27 cellular contexts compared by ENCODE assay signal in genomic region chr10:75616076-75616475, GRCh38.
A peak's percentile ranks its signal among the peaks of the same experiment; 100 is the strongest.
DNase-seq lines count a peak whose midpoint lies in the region; ATAC-seq, FAIRE-seq and TF ChIP-seq lines count a peak whose summit lies in the region.
"Had no signal": no experiment of that assay in that cellular context is flagged by ENCODE, and none has a peak within 500 bp of the region (broad histone marks: within the 10 kb centered on the region; RNA-seq: fewer than 3 reads in every experiment).

No MANE protein-coding gene starts in this region.

- H3K4me1 ChIP-seq in HEK293 (ENCODE audit: control insufficient read depth, insufficient read depth, low read length) (peaks cover 16% of the 10 kb centered on the region), small intestine (ENCODE audit: control insufficient read depth in 2 of 2, insufficient read depth in 1 of 2, low read depth in 1 of 2, low read length in 1 of 2) (peaks cover 0 to 11% of the 10 kb centered on the region in 2 donors)
- H3K4me1 ChIP-seq: BE2C, BLaER1 had no signal

- no peaks in the 10 kb centered on the region for H3K36me3 Mint-ChIP-seq in naive thymus-derived CD8-positive, alpha-beta T cell
- H3K36me3 Mint-ChIP-seq: CD4-positive, alpha-beta memory T cell; CD4-positive, CD25-positive, alpha-beta regulatory T cell; CD8-positive, alpha-beta memory T cell had no signal

- no peaks in the 10 kb centered on the region for H3K9me3 Mint-ChIP-seq in naive thymus-derived CD8-positive, alpha-beta T cell

- H3K4me3 ChIP-seq in HEK293 (ENCODE audit: low read depth, low read length) (no peak overlapping the region), small intestine (ENCODE audit: low read depth in 1 of 2, low read length in 2 of 2) (no peak overlapping the region)
- H3K4me3 ChIP-seq: BLaER1, GM12878 had no signal

- H3K4me1 Mint-ChIP-seq in naive thymus-derived CD8-positive, alpha-beta T cell = peaks cover 0 to 5% (median under 1%) of the 10 kb centered on the region in 4 donors
- H3K4me1 Mint-ChIP-seq: CD4-positive, alpha-beta memory T cell; CD4-positive, CD25-positive, alpha-beta regulatory T cell; CD8-positive, alpha-beta memory T cell had no signal

- no peaks in the 10 kb centered on the region for H3K27me3 ChIP-seq in small intestine (ENCODE audit: control insufficient read depth in 2 of 2, insufficient read depth in 2 of 2, low read length in 2 of 2)
- H3K27me3 ChIP-seq: BE2C, BLaER1 had no signal

- DNase-seq in NCI-H2171 treated with DMSO at 0.1 percent for 48 hours (lab: John Stamatoyannopoulos, UW) = peak; percentile 36
- no peak for DNase-seq in NCI-H2171 (lab: John Stamatoyannopoulos, UW)
- DNase-seq in NCI-H82 (lab: John Stamatoyannopoulos, UW) = peak; percentile 33
- DNase-seq in NCI-H82 treated with DMSO at 0.1 percent for 48 hours (lab: John Stamatoyannopoulos, UW; ENCODE audit: unreplicated experiment) = no peak
- peak; percentile 34 for DNase-seq in small intestine
- DNase-seq in naive thymus-derived CD8-positive, alpha-beta T cell = no peak
- DNase-seq: 8988T; ACHN; BE2C; C1 segment of cervical spinal cord; CD4-positive, alpha-beta memory T cell; CD4-positive, CD25-positive, alpha-beta regulatory T cell; CD8-positive, alpha-beta memory T cell; COR-L47; DMS153; DMS53; DMS79; DND-41; EL; GDM1 had no signal

- POLR2A ChIA-PET in HEK293 (lab: Yijun Ruan, JAX) = no interaction called here
- POLR2A ChIA-PET in naive thymus-derived CD8-positive, alpha-beta T cell (lab: Charles Lee) = no interaction called here

- no peak overlapping the region for H3K4me3 Mint-ChIP-seq in naive thymus-derived CD8-positive, alpha-beta T cell
- H3K4me3 Mint-ChIP-seq: CD14-positive monocyte; CD4-positive, alpha-beta memory T cell; CD4-positive, CD25-positive, alpha-beta regulatory T cell; CD8-positive, alpha-beta memory T cell had no signal

- peaks cover 4 to 21% (median 14%) of the 10 kb centered on the region in 5 donors for H3K27me3 Mint-ChIP-seq in naive thymus-derived CD8-positive, alpha-beta T cell

- H3K36me3 ChIP-seq in HEK293 (ENCODE audit: control insufficient read depth in 2 of 2, insufficient read depth in 1 of 2, low read length in 2 of 2) (no peaks in the 10 kb centered on the region), small intestine (ENCODE audit: control insufficient read depth in 2 of 2, insufficient read depth in 2 of 2, low read length in 2 of 2) (no peaks in the 10 kb centered on the region)
- H3K36me3 ChIP-seq: BE2C, BLaER1 had no signal

- 84 to 92% (median 89%) methylated on average over 3 of the region's 3 CpGs for WGBS in small intestine, 3 donors

- TF ChIP-seq CTCF in HEK293 (tag by site-specific recombination; IDR thresholded peaks at IDR 0.05) = no peak

- H3K27ac Mint-ChIP-seq in naive thymus-derived CD8-positive, alpha-beta T cell = no peak overlapping the region
- H3K27ac Mint-ChIP-seq: CD4-positive, alpha-beta memory T cell; CD4-positive, CD25-positive, alpha-beta regulatory T cell; CD8-positive, alpha-beta memory T cell had no signal

- H3K27ac ChIP-seq in HEK293 (ENCODE audit: extremely low read depth, low read depth, low read length) = no peak overlapping the region
- no peak overlapping the region for H3K27ac ChIP-seq in small intestine (ENCODE audit: low read depth in 1 of 2, low read length in 1 of 2)
- H3K27ac ChIP-seq: BLaER1 had no signal

- H3K9me3 ChIP-seq in HEK293 (ENCODE audit: control insufficient read depth, insufficient read depth, low read depth, low read length) (no peaks in the 10 kb centered on the region), small intestine (ENCODE audit: control insufficient read depth, low read depth) (no peaks in the 10 kb centered on the region)
- H3K9me3 ChIP-seq: BE2C, BLaER1 had no signal

- CTCF ChIA-PET in HEK293 (lab: Yijun Ruan, JAX) = interaction anchor here (0.5 kb wide), 1 partner anchor 1068 kb away, joined by 3 read pairs; no protein-coding TSS in a partner anchor

- ATAC-seq in naive thymus-derived CD8-positive, alpha-beta T cell = no peak
- no peak for ATAC-seq in GM18907 (IDR thresholded peaks at IDR 0.05; ENCODE audit: unreplicated experiment)
- ATAC-seq: GM12878 had no signal

- no peak for FAIRE-seq in small intestine (lab: Jason Lieb, UNC)
- FAIRE-seq: A204.1, GM12878, GM12892 had no signal

TF ChIP-seq in HEK293, 187 proteins besides CTCF, POLR2A, EP300 and RAD21:
- TF ChIP-seq HIC1 (tag by site-specific recombination; IDR thresholded peaks at IDR 0.05) (no peak), INSM2 (tag by site-specific recombination; IDR thresholded peaks at IDR 0.05) (no peak), ZNF791 (tag by site-specific recombination; IDR thresholded peaks at IDR 0.05) (no peak), OSR2 (tag by site-specific recombination; IDR thresholded peaks at IDR 0.05) (peak; percentile 95), OVOL3 (tag by site-specific recombination; IDR thresholded peaks at IDR 0.05) (no peak), ZNF610 (tag by site-specific recombination; IDR thresholded peaks at IDR 0.05; ENCODE audit: borderline replicate concordance) (no peak), ZNF558 (tag by site-specific recombination; IDR thresholded peaks at IDR 0.05) (no peak), ZNF169 (tag by site-specific recombination; IDR thresholded peaks at IDR 0.05) (peak; percentile 89), ZFP69B (tag by site-specific recombination; IDR thresholded peaks at IDR 0.05) (no peak), ZNF560 (tag by site-specific recombination; IDR thresholded peaks at IDR 0.05; ENCODE audit: borderline replicate concordance) (no peak)

Comparison
In these comparisons a context has a peak if more than half of its experiments do, and no peak if none do; other contexts are left out.
1. DNase-seq: peak in NCI-H2171 treated with DMSO at 0.1 percent for 48 hours (single experiment), NCI-H82 (single experiment) and small intestine (single experiment); none in NCI-H2171 (single experiment), NCI-H82 treated with DMSO at 0.1 percent for 48 hours (single experiment) and naive thymus-derived CD8-positive, alpha-beta T cell (0 of 10).